Comparison of ENCODE assay signal across 24 cellular contexts in the genomic region with DNA sequence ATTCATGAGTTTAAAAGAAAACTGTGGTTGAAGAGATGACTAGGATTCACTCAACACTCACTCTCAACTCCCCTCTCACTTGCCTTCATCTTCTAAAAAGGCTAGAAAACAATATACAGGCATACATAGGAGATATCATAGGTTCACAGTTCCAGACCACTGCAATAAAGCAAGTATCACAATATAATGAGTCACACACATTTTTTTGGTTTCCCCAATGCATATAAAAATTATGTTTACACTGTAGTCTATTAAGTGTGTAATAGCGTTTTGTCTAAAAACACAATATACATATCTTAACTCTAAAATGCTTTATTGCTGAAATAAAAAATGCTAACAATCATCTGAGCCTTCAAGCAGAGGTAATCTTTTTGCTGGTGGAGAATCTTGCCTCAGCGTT.
"Had no signal": no experiment of that assay in that cellular context is flagged by ENCODE, and none has a peak within 500 bp of the region (broad histone marks: within the 10 kb centered on the region; RNA-seq: fewer than 3 reads in every experiment).

No MANE protein-coding gene starts in this region.

- H3K4me1 ChIP-seq: colonic mucosa, esophagus muscularis mucosa, esophagus squamous epithelium, foreskin keratinocyte, gastrocnemius medialis, gastroesophageal sphincter had no signal

- ATAC-seq: effector memory CD8-positive, alpha-beta T cell; esophagus mucosa; foreskin keratinocyte; gastrocnemius medialis; gastroesophageal sphincter; heart left ventricle; heart right ventricle had no signal

- H3K27ac ChIP-seq: colonic mucosa, coronary artery, dorsolateral prefrontal cortex, epithelial cell of prostate, esophagus muscularis mucosa, esophagus squamous epithelium, foreskin keratinocyte, gastrocnemius medialis, gastroesophageal sphincter, heart left ventricle, heart right ventricle had no signal

- H3K4me3 ChIP-seq: colonic mucosa, coronary artery, dorsolateral prefrontal cortex, esophagus muscularis mucosa, esophagus squamous epithelium, gastrocnemius medialis, gastroesophageal sphincter, heart left ventricle, heart right ventricle had no signal

- H3K36me3 ChIP-seq: colonic mucosa, esophagus muscularis mucosa, esophagus squamous epithelium, gastrocnemius medialis, gastroesophageal sphincter, heart left ventricle, heart right ventricle had no signal

- H3K9me3 ChIP-seq: colonic mucosa, esophagus muscularis mucosa, esophagus squamous epithelium, gastrocnemius medialis, gastroesophageal sphincter, heart left ventricle, heart right ventricle had no signal

- H3K27me3 ChIP-seq: colonic mucosa, dorsolateral prefrontal cortex, esophagus muscularis mucosa, foreskin keratinocyte, gastrocnemius medialis, gastroesophageal sphincter, heart left ventricle, heart right ventricle had no signal

- DNase-seq: colonic mucosa; cortex of kidney; dermis blood vessel endothelial cell; dorsolateral prefrontal cortex; effector CD4-positive, alpha-beta T cell; effector CD8-positive, alpha-beta T cell; effector memory CD4-positive, alpha-beta T cell; effector memory CD8-positive, alpha-beta T cell; endodermal cell; erythroblast; esophagus squamous epithelium; foreskin fibroblast; foreskin keratinocyte; foreskin melanocyte; gastrocnemius medialis; glutamatergic neuron; head of caudate nucleus; heart left ventricle; heart right ventricle had no signal
